ENCODE assay signal across 13 cellular contexts in the genomic region with DNA sequence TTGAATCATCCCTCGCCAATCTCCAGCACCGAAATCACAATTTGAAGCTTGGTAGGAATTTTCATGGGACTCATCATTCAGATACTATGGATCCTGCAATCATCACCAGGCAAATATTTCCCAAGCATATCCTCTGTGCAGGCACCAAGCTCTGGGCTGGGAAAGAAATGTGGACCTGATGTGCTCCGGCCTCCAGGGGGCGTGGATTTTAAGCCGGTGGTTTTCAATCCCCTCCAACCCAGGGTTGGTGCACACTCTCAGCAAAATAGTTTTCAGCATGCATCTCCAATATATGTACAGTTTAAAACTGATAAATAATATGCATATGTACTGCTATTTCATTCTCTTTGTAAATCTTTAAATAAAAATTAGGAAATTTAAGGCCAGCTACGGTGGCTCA.
DNase-seq lines count a peak whose midpoint lies in the region; ATAC-seq and TF ChIP-seq lines count a peak whose summit lies in the region.
"Had no signal": no experiment of that assay in that cellular context is flagged by ENCODE, and none has a peak within 500 bp of the region (broad histone marks: within the 10 kb centered on the region; RNA-seq: fewer than 3 reads in every experiment).

No MANE protein-coding gene starts in this region.

- DNase-seq in DND-41 (no peak), HuH-7.5 (ENCODE audit: low spot score) (peak; percentile 68), astrocyte of the cerebellum (ENCODE audit: low read depth) (no peak), mesendoderm (peak; percentile 41), HUDEP-2 (lab: John Stamatoyannopoulos, UW; ENCODE audit: unreplicated experiment in 76 of 76) (no peak)
- no peak for DNase-seq in stimulated activated CD4-positive, alpha-beta T cell treated with anti-CD3 and anti-CD28 coated beads, Interleukin-12 subunit alpha, Interleukin-12 subunit beta, amount 100 ng/mL, for 4 hours
- DNase-seq: caudate nucleus, naive B cell, NCI-H1436, SJCRH30 had no signal

- H3K4me3 ChIP-seq in DND-41 (ENCODE audit: low read depth in 1 of 2, low read length in 2 of 2): no peak overlapping the region
- no peak overlapping the region for H3K4me3 ChIP-seq in astrocyte of the cerebellum (ENCODE audit: low read depth, low read length)
- no peak overlapping the region for H3K4me3 ChIP-seq in mesendoderm (ENCODE audit: low read length)
- H3K4me3 ChIP-seq: SJCRH30, thoracic aorta had no signal

- H3K9me3 Mint-ChIP-seq in activated T-helper 17 cell treated with anti-CD3 and anti-CD28 coated beads, Interleukin-2, amount 50 U/mL, for 72 hours: no peaks in the 10 kb centered on the region

- no peaks in the 10 kb centered on the region for H3K79me1 ChIP-seq in mesendoderm (ENCODE audit: low read length)

- no peak overlapping the region for H3K23ac ChIP-seq in mesendoderm (ENCODE audit: low read length)

- H2AK5ac ChIP-seq in mesendoderm (ENCODE audit: low read length): no peak overlapping the region

- H2BK5ac ChIP-seq in mesendoderm (ENCODE audit: low read length): no peak overlapping the region

- H3K18ac ChIP-seq in mesendoderm (ENCODE audit: low read length): no peak overlapping the region

- H3K36me3 ChIP-seq in DND-41 (ENCODE audit: insufficient read depth, low read length) (0 out of 2 replicates have a peak, but pooled peaks cover 5% of the 10 kb centered on the region), mesendoderm (ENCODE audit: control insufficient read depth, insufficient read depth, low read length) (no peaks in the 10 kb centered on the region)
- H3K36me3 ChIP-seq: SJCRH30, thoracic aorta had no signal

- TF ChIP-seq CTCF in DND-41 (IDR thresholded peaks at IDR 0.05; ENCODE audit: borderline replicate concordance, extremely low read depth, low read length, poor library complexity, severe bottlenecking) (peak; percentile 28), astrocyte of the cerebellum (IDR thresholded peaks at IDR 0.05; ENCODE audit: low read depth, low read length, missing control alignments) (peak; percentile 58)

- no peak overlapping the region for H2BK120ac ChIP-seq in mesendoderm (ENCODE audit: low read depth, low read length)

- H3K4me1 ChIP-seq in DND-41 (ENCODE audit: insufficient read depth, low read length): peaks cover 19% of the 10 kb centered on the region
- H3K4me1 ChIP-seq in mesendoderm (ENCODE audit: control insufficient read depth, low read depth, low read length): peaks cover 19% of the 10 kb centered on the region

- H4K20me1 ChIP-seq in DND-41 (ENCODE audit: insufficient read depth, low read length): peaks cover 21% of the 10 kb centered on the region

- no peak overlapping the region for H4K8ac ChIP-seq in mesendoderm (ENCODE audit: low read depth, low read length)

- H3K27me3 ChIP-seq in DND-41 (ENCODE audit: insufficient read depth, low read length, poor library complexity) (no peaks in the 10 kb centered on the region), mesendoderm (ENCODE audit: insufficient read depth, low read length, poor library complexity) (no peaks in the 10 kb centered on the region)
- H3K27me3 ChIP-seq: SJCRH30 had no signal

- no peak overlapping the region for H2AFZ ChIP-seq in DND-41 (ENCODE audit: low read depth, low read length)

- no peaks in the 10 kb centered on the region for H3K4me1 Mint-ChIP-seq in activated T-helper 17 cell treated with anti-CD3 and anti-CD28 coated beads, Interleukin-2, amount 50 U/mL, for 72 hours

- H4K5ac ChIP-seq in mesendoderm (ENCODE audit: low read length): no peak overlapping the region

- in situ Hi-C loops in astrocyte of the cerebellum (cut with HindIII; ENCODE audit: low sequenced_read_pairs): no loop called here

- H3K36me3 Mint-ChIP-seq in activated T-helper 17 cell treated with anti-CD3 and anti-CD28 coated beads, Interleukin-2, amount 50 U/mL, for 72 hours (ENCODE audit: low read depth): peaks cover 36% of the 10 kb centered on the region

- H3K27me3 Mint-ChIP-seq in activated T-helper 17 cell treated with anti-CD3 and anti-CD28 coated beads, Interleukin-2, amount 50 U/mL, for 72 hours: no peaks in the 10 kb centered on the region
- H3K27me3 Mint-ChIP-seq: naive B cell had no signal

- H2BK15ac ChIP-seq in mesendoderm (replicated peaks; ENCODE audit: low read depth): no peak overlapping the region

- H3K27ac ChIP-seq in DND-41 (ENCODE audit: low read length) (no peak overlapping the region), mesendoderm (ENCODE audit: low read depth, low read length) (no peak overlapping the region)
- H3K27ac ChIP-seq: SJCRH30, thoracic aorta had no signal

- H3K4me2 ChIP-seq in DND-41 (ENCODE audit: insufficient read depth, low read length) (no peak overlapping the region), mesendoderm (ENCODE audit: low read length) (no peak overlapping the region)

- H3K9ac ChIP-seq in DND-41 (ENCODE audit: low read depth, low read length) (no peak overlapping the region), mesendoderm (ENCODE audit: low read length) (no peak overlapping the region)

- no peaks in the 10 kb centered on the region for H3K79me2 ChIP-seq in DND-41 (ENCODE audit: insufficient read depth, low read length)
- no peaks in the 10 kb centered on the region for H3K79me2 ChIP-seq in mesendoderm (ENCODE audit: control insufficient read depth, insufficient read depth, low read length)

- H3K4ac ChIP-seq in mesendoderm (ENCODE audit: low read depth, low read length): no peak overlapping the region

- WGBS in mesendoderm (ENCODE audit: extremely low coverage, insufficient coverage, low lambda C conversion rate): no CpG with 5 or more reads among the region's 6 CpGs

- H3K27ac Mint-ChIP-seq in activated T-helper 17 cell treated with anti-CD3 and anti-CD28 coated beads, Interleukin-2, amount 50 U/mL, for 72 hours: no peak overlapping the region
- H3K27ac Mint-ChIP-seq: naive B cell had no signal

- H3K4me3 Mint-ChIP-seq in activated T-helper 17 cell treated with anti-CD3 and anti-CD28 coated beads, Interleukin-2, amount 50 U/mL, for 72 hours: no peak overlapping the region
- H3K4me3 Mint-ChIP-seq: naive B cell had no signal

- no peaks in the 10 kb centered on the region for H3K9me3 ChIP-seq in DND-41 (ENCODE audit: insufficient read depth, low read length, severe bottlenecking)
- H3K9me3 ChIP-seq: SJCRH30, thoracic aorta had no signal

- H3K56ac ChIP-seq in mesendoderm (ENCODE audit: low read length): no peak overlapping the region

- ATAC-seq in DND-41 (ENCODE audit: insufficient read depth, low read depth): no peak
- no peak for ATAC-seq in activated T-helper 17 cell treated with anti-CD3 and anti-CD28 coated beads, Interleukin-2, amount 50 U/mL, for 72 hours (replicated peaks)
- ATAC-seq in GM19351 (IDR thresholded peaks at IDR 0.05; ENCODE audit: unreplicated experiment): no peak

Comparison
In these comparisons a context has a peak if more than half of its experiments do, and no peak if none do; other contexts are left out.
1. DNase-seq: peak in HuH-7.5 (single experiment) and mesendoderm (single experiment); none in DND-41 (single experiment), astrocyte of the cerebellum (single experiment), stimulated activated CD4-positive, alpha-beta T cell treated with anti-CD3 and anti-CD28 coated beads, Interleukin-12 subunit alpha, Interleukin-12 subunit beta, amount 100 ng/mL, for 4 hours (single experiment) and HUDEP-2 (0 of 76).